Comparison of ENCODE assay signal across 1 cellular context in genomic region chr2:45867349-45867748, GRCh38.
TF ChIP-seq lines count a peak whose summit lies in the region.

No MANE protein-coding gene starts in this region.

TF ChIP-seq in GM12878, 131 proteins besides CTCF, POLR2A, EP300 and RAD21 (continued from another document):
- TF ChIP-seq ATF2 (IDR thresholded peaks at IDR 0.05; ENCODE audit: low read length), result 0 out of 2 replicates have a peak, but pooled peaks have one; percentile 27
- 0 out of 2 replicates have a peak, but pooled peaks have one; percentile 21 for TF ChIP-seq NBN (IDR thresholded peaks at IDR 0.05)
- no peak for TF ChIP-seq MYC (IDR thresholded peaks at IDR 0.05; ENCODE audit: insufficient read depth, insufficient read length, insufficient replicate concordance, low read length, severe bottlenecking)
- TF ChIP-seq SKIL (IDR thresholded peaks at IDR 0.05; ENCODE audit: low read depth, poor library complexity, severe bottlenecking), result no peak
- TF ChIP-seq PAX5 (IDR thresholded peaks at IDR 0.05; ENCODE audit: borderline replicate concordance, low read depth, low read length), result no peak
- peak; percentile 72 for TF ChIP-seq JUNB (IDR thresholded peaks at IDR 0.05)
- TF ChIP-seq IKZF2 (IDR thresholded peaks at IDR 0.05), result peak; percentile 29 to 55; a peak in 2 of 4 replicates
- no peak for TF ChIP-seq SMAD1 (IDR thresholded peaks at IDR 0.05; ENCODE audit: low read depth, partially characterized antibody)
- no peak for TF ChIP-seq SIN3A (IDR thresholded peaks at IDR 0.05; ENCODE audit: low read depth, low read length)
TF ChIP-seq in GM12878: peak in this region for 8.
